In genomic region chr3:15064299-15064834, GRCh38 we compare ENCODE assay signal across 8 cellular contexts. TPM values are rescaled to one million over a fixed set of nuclear protein-coding genes. Genes with fewer than 3 reads are reported as not detected.
A peak's percentile ranks its signal among the peaks of the same experiment; 100 is the strongest.
DNase-seq lines count a peak whose midpoint lies in the region; ATAC-seq, FAIRE-seq and TF ChIP-seq lines count a peak whose summit lies in the region.

No MANE protein-coding gene starts in this region.

- H3K9ac ChIP-seq in keratinocyte (ENCODE audit: control insufficient read depth, extremely low read depth, insufficient read depth, low read length): peak overlapping the region; percentile 96

- H3K4me1 ChIP-seq in breast epithelium (peaks cover 0 to 9% of the 10 kb centered on the region in 2 donors), keratinocyte (ENCODE audit: control insufficient read depth, extremely low read depth, insufficient read depth, low read length) (peaks cover 16% of the 10 kb centered on the region)

- FAIRE-seq in keratinocyte (lab: Jason Lieb, UNC): no peak

- peak overlapping the region; percentile 92 for H3K4me2 ChIP-seq in keratinocyte (ENCODE audit: control insufficient read depth, extremely low read depth, insufficient read depth, low read depth, low read length)

- peaks cover 31% of the 10 kb centered on the region for H3K79me2 ChIP-seq in keratinocyte (ENCODE audit: control insufficient read depth, insufficient read depth, low read length)

- ATAC-seq in HG02623 (IDR thresholded peaks at IDR 0.05; ENCODE audit: unreplicated experiment) (peak; percentile 15), HG03097 (IDR thresholded peaks at IDR 0.05; ENCODE audit: low FRiP score, unreplicated experiment) (no peak)

- H3K36me3 ChIP-seq in breast epithelium: no peaks in the 10 kb centered on the region
- H3K36me3 ChIP-seq in keratinocyte (ENCODE audit: control insufficient read depth in 2 of 2, extremely low read depth in 1 of 2, insufficient read depth in 2 of 2, low read length in 2 of 2): no peaks in the 10 kb centered on the region

- no peak for TF ChIP-seq CTCF in breast epithelium (IDR thresholded peaks at IDR 0.05)
- no peak for TF ChIP-seq CTCF in keratinocyte (optimal IDR thresholded peaks at IDR 0.05 in 1 of 3, IDR thresholded peaks at IDR 0.05 in 1 of 3, conservative IDR thresholded peaks at IDR 0.05 in 1 of 3; ENCODE audit: extremely low read depth in 1 of 3, insufficient read depth in 2 of 3, low read length in 3 of 3)

- peak overlapping the region; percentile 98 for H2AFZ ChIP-seq in keratinocyte (ENCODE audit: control insufficient read depth, low read length)

- H3K9me3 ChIP-seq in breast epithelium (no peaks in the 10 kb centered on the region), keratinocyte (ENCODE audit: control insufficient read depth, low read depth, low read length) (no peaks in the 10 kb centered on the region)

- H4K20me1 ChIP-seq in keratinocyte (ENCODE audit: control insufficient read depth, extremely low read depth, insufficient read depth, low read length): no peaks in the 10 kb centered on the region

- intact Hi-C loops in breast epithelium (cut with DNase I; ENCODE audit: low total_unique reads): no loop called here

- H3K27me3 ChIP-seq in breast epithelium (no peaks in the 10 kb centered on the region), keratinocyte (ENCODE audit: control insufficient read depth, extremely low read depth, insufficient read depth, low read length) (no peaks in the 10 kb centered on the region)

- H3K27ac ChIP-seq in breast epithelium: peak overlapping the region; percentile 83 to 86
- peak overlapping the region; percentile 87 for H3K27ac ChIP-seq in keratinocyte (ENCODE audit: control insufficient read depth, insufficient read depth, low read length)

- H3K9me1 ChIP-seq in keratinocyte (ENCODE audit: control insufficient read depth, extremely low read depth, insufficient read depth, low read length): no peaks in the 10 kb centered on the region

- H3K4me3 ChIP-seq in breast epithelium: peak overlapping the region; percentile 89 to 92 (median 92)
- H3K4me3 ChIP-seq in keratinocyte (ENCODE audit: control insufficient read depth in 2 of 3, extremely low read depth in 1 of 3, insufficient read depth in 2 of 3, low read depth in 1 of 3, low read length in 3 of 3): peak overlapping the region; percentile 95 to 99 (median 97)

- dilution Hi-C loops in keratinocyte (cut with MboI; ENCODE audit: extremely low pct_ligation_motif_present, low sequenced_read_pairs): no loop called here

- no peak for TF ChIP-seq POLR2A in breast epithelium (IDR thresholded peaks at IDR 0.05)

- peak; percentile 68 for DNase-seq in activated CD8-positive, alpha-beta memory T cell treated with anti-CD3 and anti-CD28 coated beads, Interleukin-2, amount 50 U/mL, for 48 hours
- DNase-seq in activated CD8-positive, alpha-beta memory T cell treated with anti-CD3 and anti-CD28 coated beads for 24 hours: no peak
- peak; percentile 45 for DNase-seq in OCI-M1 (lab: John Stamatoyannopoulos, UW)
- no peak for DNase-seq in breast epithelium (ENCODE audit: low spot score in 2 of 2)
- no peak for DNase-seq in keratinocyte (ENCODE audit: low read depth, low spot score)
- peak; percentile 14 for DNase-seq in stimulated activated CD4-positive, alpha-beta T cell treated with anti-CD3 and anti-CD28 coated beads, Interleukin-4, amount 100 ng/mL, for 24 hours

RNA-seq across cellular contexts. Expression of gene MRPS25, which starts 0.7 kb away (rescaled TPM):
- total RNA-seq in breast epithelium: 10 to 100 TPM; 19.5 to 40.0 (median 36.4) TPM
- polyA plus RNA-seq in keratinocyte: 32.1 to 54.5 TPM (median 43.2 TPM) in 3 replicates
- 11.1 TPM for polyA plus RNA-seq in keratinocyte (2011; ENCODE audit: low read depth)
- 19.3 and 23.4 TPM in 2 replicates for polyA plus RNA-seq in keratinocyte (2011; cell fraction: cytosol; rRNA removed)
- 110 and 114 TPM in 2 replicates for polyA plus RNA-seq in keratinocyte (2011; cell fraction: nucleus; rRNA removed)
- polyA plus RNA-seq in keratinocyte (2012; ENCODE audit: low replicate concordance): 31.6 and 51.8 TPM in 2 replicates
- polyA minus RNA-seq in keratinocyte: 4.2 to 19.8 TPM (median 7.6 TPM) in 3 replicates
- polyA minus RNA-seq in keratinocyte (2011; cell fraction: cytosol; rRNA and poly(A)+ RNA removed): 21.1 TPM
- 9.8 and 17.8 TPM in 2 replicates for polyA minus RNA-seq in keratinocyte (2011; cell fraction: nucleus; rRNA and poly(A)+ RNA removed)

RNA-seq across cellular contexts. Expression of gene RBSN, which starts 34.6 kb away (rescaled TPM):
- total RNA-seq in breast epithelium: 10 to 100 TPM; 28.6 to 30.5 (median 29.6) TPM
- polyA plus RNA-seq in keratinocyte: 7.0 to 8.4 TPM (median 7.8 TPM) in 3 replicates
- polyA plus RNA-seq in keratinocyte (2011; ENCODE audit: low read depth): 8.6 TPM
- 7.1 and 8.5 TPM in 2 replicates for polyA plus RNA-seq in keratinocyte (2011; cell fraction: cytosol; rRNA removed)
- polyA plus RNA-seq in keratinocyte (2011; cell fraction: nucleus; rRNA removed): 12.2 and 13.2 TPM in 2 replicates
- polyA plus RNA-seq in keratinocyte (2012; ENCODE audit: low replicate concordance): 9.1 and 11.4 TPM in 2 replicates
- 14.6 to 19.6 TPM (median 17.9 TPM) in 3 replicates for polyA minus RNA-seq in keratinocyte
- 19.6 TPM for polyA minus RNA-seq in keratinocyte (2011; cell fraction: cytosol; rRNA and poly(A)+ RNA removed)
- 10.2 and 16.4 TPM in 2 replicates for polyA minus RNA-seq in keratinocyte (2011; cell fraction: nucleus; rRNA and poly(A)+ RNA removed)

Comparison
In these comparisons a context has a peak if more than half of its experiments do, and no peak if none do; other contexts are left out.
1. DNase-seq: peak in activated CD8-positive, alpha-beta memory T cell treated with anti-CD3 and anti-CD28 coated beads, Interleukin-2, amount 50 U/mL, for 48 hours (single experiment), OCI-M1 (single experiment) and stimulated activated CD4-positive, alpha-beta T cell treated with anti-CD3 and anti-CD28 coated beads, Interleukin-4, amount 100 ng/mL, for 24 hours (single experiment); none in activated CD8-positive, alpha-beta memory T cell treated with anti-CD3 and anti-CD28 coated beads for 24 hours (single experiment), breast epithelium (0 of 2) and keratinocyte (single experiment).